7 cellular contexts compared by ENCODE assay signal in genomic region chr3:111668912-111669488, GRCh38. TPM values are rescaled to one million over a fixed set of nuclear protein-coding genes. Genes with fewer than 3 reads are reported as not detected.
DNase-seq lines count a peak whose midpoint lies in the region; FAIRE-seq and TF ChIP-seq lines count a peak whose summit lies in the region.

No MANE protein-coding gene starts in this region.

- WGBS in SK-N-SH (ENCODE audit: low lambda C conversion rate): 29% methylated on average over 5 of the region's 5 CpGs

- peaks cover 18% of the 10 kb centered on the region for H3F3A ChIP-seq in SK-N-SH (replicated peaks; ENCODE audit: insufficient read depth)

- DNase-seq in GF-D8 (lab: John Stamatoyannopoulos, UW): peak; percentile 33
- DNase-seq in NCI-H1092 (lab: John Stamatoyannopoulos, UW): peak; percentile 35
- peak; percentile 48 for DNase-seq in SK-N-SH
- peak; percentile 63 for DNase-seq in endothelial cell of umbilical vein (ENCODE audit: low read depth, low spot score)
- peak; percentile 53 for DNase-seq in myocyte (ENCODE audit: low read depth)
- no peak for DNase-seq in ureter (ENCODE audit: low spot score)

- TF ChIP-seq CTCF in HEK293 (tag by site-specific recombination; IDR thresholded peaks at IDR 0.05) (0 out of 2 replicates have a peak, but pooled peaks have one; percentile 36), SK-N-SH (IDR thresholded peaks at IDR 0.05) (peak; percentile 90), endothelial cell of umbilical vein (IDR thresholded peaks at IDR 0.05; ENCODE audit: extremely low read depth in 1 of 2, insufficient read depth in 1 of 2, low read depth in 1 of 2, low read length in 2 of 2) (peak; percentile 61)

- dilution Hi-C loops in endothelial cell of umbilical vein (cut with MboI; ENCODE audit: extremely low pct_ligation_motif_present, low sequenced_read_pairs): no loop called here

- H3K27ac ChIP-seq in HEK293 (ENCODE audit: extremely low read depth, low read depth, low read length) (no peak overlapping the region), SK-N-SH (ENCODE audit: low read depth in 2 of 2, low read length in 1 of 2) (peak overlapping the region in 1 of 2 experiments; percentile 80; a peak in 2 of 4 replicates), endothelial cell of umbilical vein (ENCODE audit: insufficient read depth, low read depth, low read length) (peak overlapping the region; percentile 29)

- H4K20me1 ChIP-seq in SK-N-SH (ENCODE audit: insufficient read depth) (no peaks in the 10 kb centered on the region), endothelial cell of umbilical vein (replicated peaks; ENCODE audit: control insufficient read depth, extremely low read depth, insufficient read depth, low read length) (no peaks in the 10 kb centered on the region)

- TF ChIP-seq POLR2A in endothelial cell of umbilical vein (IDR thresholded peaks at IDR 0.05; ENCODE audit: low read depth, low read length): no peak

- intact Hi-C loops in endothelial cell of umbilical vein (cut with micrococcal nuclease): loop anchor here (1.0 to 2.0 kb wide), 7 partner anchors 22 to 374 kb away; no protein-coding TSS in a partner anchor

- TF ChIP-seq EP300 in SK-N-SH (IDR thresholded peaks at IDR 0.05; ENCODE audit: borderline replicate concordance in 1 of 2, low read depth in 1 of 2, low read length in 1 of 2): no peak; a peak in 1 of 4 replicates

- H3K4me1 ChIP-seq in HEK293 (ENCODE audit: control insufficient read depth, insufficient read depth, low read length): peaks cover 4% of the 10 kb centered on the region; the same call in 1 of the 2 replicates
- H3K4me1 ChIP-seq in SK-N-SH (ENCODE audit: control insufficient read depth in 1 of 2, insufficient read depth in 2 of 2, low read depth in 1 of 2, low read length in 1 of 2): peaks cover 0 to 30% of the 10 kb centered on the region in 2 experiments
- peaks cover 31% of the 10 kb centered on the region for H3K4me1 ChIP-seq in endothelial cell of umbilical vein (ENCODE audit: control insufficient read depth, extremely low read depth, insufficient read depth, low read length)

- TF ChIP-seq RAD21 in SK-N-SH (IDR thresholded peaks at IDR 0.05; ENCODE audit: low read length): peak; percentile 95

- H3K9me2 ChIP-seq in SK-N-SH: no peaks in the 10 kb centered on the region

- H3K27me3 ChIP-seq in SK-N-SH (ENCODE audit: insufficient read depth) (no peaks in the 10 kb centered on the region), endothelial cell of umbilical vein (ENCODE audit: control insufficient read depth in 2 of 2, insufficient read depth in 2 of 2, low read length in 2 of 2) (no peaks in the 10 kb centered on the region)

- H3K4me2 ChIP-seq in SK-N-SH (no peak overlapping the region), endothelial cell of umbilical vein (ENCODE audit: insufficient read depth, low read length) (no peak overlapping the region)

- no peaks in the 10 kb centered on the region for H3K36me3 ChIP-seq in HEK293 (ENCODE audit: control insufficient read depth in 2 of 2, insufficient read depth in 1 of 2, low read length in 2 of 2)
- no peaks in the 10 kb centered on the region for H3K36me3 ChIP-seq in SK-N-SH (replicated peaks in 1 of 2; ENCODE audit: control insufficient read depth in 1 of 2, insufficient read depth in 2 of 2, low read length in 1 of 2)
- H3K36me3 ChIP-seq in endothelial cell of umbilical vein (ENCODE audit: control insufficient read depth in 2 of 2, extremely low read depth in 1 of 2, insufficient read depth in 2 of 2, low read length in 2 of 2): no peaks in the 10 kb centered on the region

- H3K9me3 ChIP-seq in HEK293 (ENCODE audit: control insufficient read depth, insufficient read depth, low read depth, low read length) (no peaks in the 10 kb centered on the region), SK-N-SH (no peaks in the 10 kb centered on the region), endothelial cell of umbilical vein (replicated peaks; ENCODE audit: control insufficient read depth, insufficient read depth, low read length) (no peaks in the 10 kb centered on the region)

- POLR2A ChIA-PET in HEK293 (lab: Yijun Ruan, JAX) (interaction anchor here (1.0 kb wide), 1 partner anchor 310 kb away, joined by 3 read pairs; the partner anchor contains the start of gene ABHD10), SK-N-SH (lab: Yijun Ruan, JAX) (no interaction called here), endothelial cell of umbilical vein (lab: Charles Lee) (interaction anchor here (0.6 kb wide), 1 partner anchor 47 kb away, joined by 3 read pairs; no protein-coding TSS in a partner anchor)

- peak; percentile 72 for FAIRE-seq in endothelial cell of umbilical vein (lab: Jason Lieb, UNC)

- H3K79me2 ChIP-seq in SK-N-SH (ENCODE audit: insufficient read depth): no peaks in the 10 kb centered on the region
- H3K79me2 ChIP-seq in endothelial cell of umbilical vein (ENCODE audit: control insufficient read depth, insufficient read depth, low read length): no peaks in the 10 kb centered on the region

- H3K9ac ChIP-seq in SK-N-SH (no peak overlapping the region), endothelial cell of umbilical vein (replicated peaks; ENCODE audit: extremely low read depth, insufficient read depth, low read length) (no peak overlapping the region)

- CTCF ChIA-PET in HEK293 (lab: Yijun Ruan, JAX) (interaction anchor here (0.5 to 2.7 kb wide), 21 partner anchors 12 to 862 kb away, joined by 3 to 14 read pairs (median 4); partner anchors contain the start of gene ABHD10), SK-N-SH (lab: Yijun Ruan, JAX) (interaction anchor here (0.5 to 4.3 kb wide), 13 partner anchors 9 to 624 kb away, joined by 3 to 19 read pairs (median 5); no protein-coding TSS in a partner anchor), endothelial cell of umbilical vein (lab: Charles Lee) (interaction anchor here (0.5 to 2.2 kb wide), 36 partner anchors 8 to 1620 kb away, joined by 3 to 18 read pairs (median 4); partner anchors contain the start of genes ABHD10, PHLDB2 and SLC9C1)

- no peaks in the 10 kb centered on the region for H3K9me1 ChIP-seq in endothelial cell of umbilical vein (replicated peaks; ENCODE audit: control insufficient read depth, extremely low read depth, insufficient read depth, low read length)

- H2AFZ ChIP-seq in SK-N-SH (ENCODE audit: low read depth) (peak overlapping the region; percentile 54), endothelial cell of umbilical vein (ENCODE audit: low read depth, low read length) (peak overlapping the region; percentile 67)

- H3K4me3 ChIP-seq in HEK293 (ENCODE audit: low read depth, low read length) (no peak overlapping the region), SK-N-SH (ENCODE audit: low read depth in 2 of 2, low read length in 1 of 2) (no peak overlapping the region; a peak in 1 of 4 replicates), endothelial cell of umbilical vein (replicated peaks in 1 of 3; ENCODE audit: insufficient read depth in 1 of 3, low read depth in 1 of 3, low read length in 3 of 3) (no peak overlapping the region)

- BruUV-seq in endothelial cell of umbilical vein (replicated peaks; lab: Mats Ljungman, UMichigan): no TSS peak

TF ChIP-seq in HEK293, 187 proteins besides CTCF, POLR2A, EP300 and RAD21 (continues in another document):
- TF ChIP-seq ZFP69B (tag by site-specific recombination; IDR thresholded peaks at IDR 0.05): no peak
- TF ChIP-seq ZNF654 (tag by site-specific recombination; IDR thresholded peaks at IDR 0.05; ENCODE audit: low read depth): peak; percentile 91
- TF ChIP-seq SCRT2 (tag by site-specific recombination; IDR thresholded peaks at IDR 0.05): peak; percentile 86
- TF ChIP-seq MYNN (tag by site-specific recombination; IDR thresholded peaks at IDR 0.05; ENCODE audit: borderline replicate concordance): no peak
- TF ChIP-seq BCL11A (tag by site-specific recombination; IDR thresholded peaks at IDR 0.05; ENCODE audit: low read depth): no peak
- no peak for TF ChIP-seq ZNF777 (tag by site-specific recombination; IDR thresholded peaks at IDR 0.05; ENCODE audit: borderline replicate concordance)

TF ChIP-seq in SK-N-SH, 30 proteins besides CTCF, POLR2A, EP300 and RAD21 (continues in another document):
- TF ChIP-seq SMC3 (IDR thresholded peaks at IDR 0.05; ENCODE audit: low read depth, low read length): peak; percentile 67
- TF ChIP-seq TCF12 (IDR thresholded peaks at IDR 0.05): peak; percentile 31; the same call in 1 of the 2 replicates
- TF ChIP-seq SIN3A (IDR thresholded peaks at IDR 0.05; ENCODE audit: borderline replicate concordance, low read depth, low read length): no peak

TF ChIP-seq in endothelial cell of umbilical vein, 7 proteins besides CTCF, POLR2A, EP300 and RAD21:
- no peak for TF ChIP-seq MYC (IDR thresholded peaks at IDR 0.05; ENCODE audit: low read depth, low read length)
- TF ChIP-seq MAX (IDR thresholded peaks at IDR 0.05; ENCODE audit: insufficient read depth, insufficient read length): no peak
- TF ChIP-seq GATA2 (IDR thresholded peaks at IDR 0.05; ENCODE audit: insufficient read depth, insufficient read length, low read depth, low read length): no peak
- TF ChIP-seq FOS (IDR thresholded peaks at IDR 0.05; ENCODE audit: borderline replicate concordance, insufficient read depth, low read length): no peak
- TF ChIP-seq POLR2AphosphoS5 (IDR thresholded peaks at IDR 0.05; ENCODE audit: insufficient read depth, low read depth, low read length): no peak
- TF ChIP-seq EZH2 (IDR thresholded peaks at IDR 0.05; ENCODE audit: borderline replicate concordance, low read depth, low read length, severe bottlenecking): no peak
- no peak for TF ChIP-seq JUN (IDR thresholded peaks at IDR 0.05; ENCODE audit: borderline replicate concordance, insufficient read depth, insufficient read length, low read depth)

RNA-seq across cellular contexts. Expression of gene PLCXD2, which starts 5.5 kb away (rescaled TPM):
- 3.9 and 6.5 TPM in 2 replicates for polyA plus RNA-seq in SK-N-SH (2012; rRNA removed)
- 3.9 and 4.8 TPM in 2 replicates for polyA plus RNA-seq in SK-N-SH (2012; cell fraction: cytosol; rRNA removed)
- polyA plus RNA-seq in SK-N-SH (2012; cell fraction: nucleus; rRNA removed): 7.1 and 15.1 TPM in 2 replicates
- total RNA-seq in endothelial cell of umbilical vein: 2.6 and 3.3 TPM in 2 replicates
- polyA plus RNA-seq in endothelial cell of umbilical vein: 0.96 and 1.2 TPM in 2 replicates
- 0.57 and 0.75 TPM in 2 replicates for polyA plus RNA-seq in endothelial cell of umbilical vein (2011; cell fraction: cytosol; rRNA removed)
- 4.9 and 5.2 TPM in 2 replicates for polyA plus RNA-seq in endothelial cell of umbilical vein (2011; cell fraction: nucleus; rRNA removed)
- polyA plus RNA-seq in endothelial cell of umbilical vein (2012): 2.4 and 3.3 TPM in 2 replicates
- polyA minus RNA-seq in endothelial cell of umbilical vein: 5.2 and 7.9 TPM in 2 replicates
- 1.6 TPM for polyA minus RNA-seq in endothelial cell of umbilical vein (2011; cell fraction: cytosol; rRNA and poly(A)+ RNA removed)
- 6.4 and 7.1 TPM in 2 replicates for polyA minus RNA-seq in endothelial cell of umbilical vein (2011; cell fraction: nucleus; rRNA and poly(A)+ RNA removed)
- 1.3 TPM in 2 replicates for total RNA-seq in myocyte
- polyA plus RNA-seq in myocyte (2012): 0.74 TPM
- total RNA-seq in ureter: 29.9 TPM

Comparison
In these comparisons a context has a peak if more than half of its experiments do, and no peak if none do; other contexts are left out.
1. CTCF ChIP-seq: peak in every context shown above with its lines; median percentile 90 in SK-N-SH; 61 in endothelial cell of umbilical vein; 36 in HEK293.